In genomic region chr14:76956253-76957090, GRCh38 we compare ENCODE assay signal across 8 cellular contexts.
DNase-seq lines count a peak whose midpoint lies in the region; ATAC-seq and TF ChIP-seq lines count a peak whose summit lies in the region.

No MANE protein-coding gene starts in this region.

- DNase-seq in NCI-H2227 treated with DMSO at 0.1 percent for 48 hours (lab: John Stamatoyannopoulos, UW): peak; percentile 90
- peak; percentile 92 for DNase-seq in WTC11 (ENCODE audit: low spot score)
- peak; percentile 93 for DNase-seq in mammary epithelial cell
- DNase-seq in inferior parietal cortex (ENCODE audit: extremely low spot score): peak; percentile 93
- DNase-seq in smooth muscle cell of the brain vasculature (ENCODE audit: low read depth, low spot score): peak; percentile 78

- ATAC-seq in GM18502 (IDR thresholded peaks at IDR 0.05; ENCODE audit: poor library complexity, unreplicated experiment) (peak; percentile 40), HG03095 (IDR thresholded peaks at IDR 0.05; ENCODE audit: unreplicated experiment) (peak; percentile 18), WTC11 (peak; percentile 71), HG02973 (IDR thresholded peaks at IDR 0.05; ENCODE audit: unreplicated experiment) (no peak)

- peak overlapping the region; percentile 70 for H3K4me2 ChIP-seq in mammary epithelial cell (ENCODE audit: insufficient read depth, low read depth, low read length)

- H3K36me3 Mint-ChIP-seq in WTC11: no peaks in the 10 kb centered on the region

- H4K20me1 ChIP-seq in mammary epithelial cell (ENCODE audit: insufficient read depth, low read length): no peaks in the 10 kb centered on the region

- H3K79me2 ChIP-seq in mammary epithelial cell (ENCODE audit: insufficient read depth, low read length): peaks cover 2% of the 10 kb centered on the region

- no peak for TF ChIP-seq CTCF in WTC11 (IDR thresholded peaks at IDR 0.05)
- peak in 1 of 2 donors; percentile 14 for TF ChIP-seq CTCF in mammary epithelial cell (conservative IDR thresholded peaks at IDR 0.05 in 1 of 2, IDR thresholded peaks at IDR 0.05 in 1 of 2; ENCODE audit: extremely low read depth in 1 of 2, insufficient read depth in 1 of 2, low read depth in 1 of 2, low read length in 2 of 2)

- H3K9me3 Mint-ChIP-seq in WTC11: no peaks in the 10 kb centered on the region

- H3K9me3 ChIP-seq in mammary epithelial cell (replicated peaks; ENCODE audit: insufficient read depth, low read length): no peaks in the 10 kb centered on the region

- H3K9ac ChIP-seq in mammary epithelial cell (ENCODE audit: insufficient read depth, low read length): peak overlapping the region; percentile 54

- H3K27ac Mint-ChIP-seq in WTC11: peak overlapping the region; percentile 98

- WGBS in mammary epithelial cell (ENCODE audit: low coverage, missing lambda C conversion rate): 5% methylated on average over 4 of the region's 51 CpGs

- H3K4me3 Mint-ChIP-seq in WTC11: peak overlapping the region; percentile 55

- in situ Hi-C loops in mammary epithelial cell (cut with MboI; ENCODE audit: low sequenced_read_pairs in 2 of 2): no loop called here

- H3K4me3 ChIP-seq in mammary epithelial cell (replicated peaks in 1 of 3; ENCODE audit: insufficient read depth in 1 of 3, low read depth in 2 of 3, low read length in 3 of 3): peak overlapping the region in 1 of 3 experiments; percentile 25

- H2AFZ ChIP-seq in mammary epithelial cell (ENCODE audit: low read depth, low read length): peak overlapping the region; percentile 59

- POLR2A ChIA-PET in WTC11 (lab: Charles Lee): interaction anchor here (0.7 to 4.5 kb wide), 7 partner anchors 12 to 71 kb away, joined by 3 to 32 read pairs (median 4); partner anchors contain the start of gene IRF2BPL

- intact Hi-C loops in mammary epithelial cell (cut with micrococcal nuclease): loop anchor here (1.0 to 2.0 kb wide), 3 partner anchors 38 to 84 kb away; no protein-coding TSS in a partner anchor

- CTCF ChIA-PET in WTC11 (lab: Charles Lee): interaction anchor here (0.8 to 3.9 kb wide), 11 partner anchors 9 to 129 kb away, joined by 3 to 17 read pairs (median 6); no protein-coding TSS in a partner anchor
- CTCF ChIA-PET in mammary epithelial cell (lab: Charles Lee; ENCODE audit: low non-redundant PET): no interaction called here

- H3K27me3 Mint-ChIP-seq in WTC11 (ENCODE audit: low read depth): no peaks in the 10 kb centered on the region

- H3K27me3 ChIP-seq in mammary epithelial cell (ENCODE audit: insufficient read depth, low read length): no peaks in the 10 kb centered on the region

- peak overlapping the region; percentile 74 for H3K27ac ChIP-seq in mammary epithelial cell (ENCODE audit: insufficient read depth, low read depth, low read length)

- no TSS peak for BruUV-seq in mammary epithelial cell (replicated peaks; lab: Mats Ljungman, UMichigan)

- no peaks in the 10 kb centered on the region for H3K36me3 ChIP-seq in mammary epithelial cell (ENCODE audit: insufficient read depth, low read length)

- dilution Hi-C loops in mammary epithelial cell (cut with HindIII; ENCODE audit: low sequenced_read_pairs): loop anchor here (10.0 kb wide), 1 partner anchor 88 kb away; no protein-coding TSS in a partner anchor

- H3K4me1 Mint-ChIP-seq in WTC11: peaks cover 71% of the 10 kb centered on the region

- H3K4me1 ChIP-seq in mammary epithelial cell (ENCODE audit: insufficient read depth, low read length): peaks cover 72% of the 10 kb centered on the region

TF ChIP-seq in WTC11, 78 proteins besides CTCF, POLR2A, EP300 and RAD21 (continues in another document):
- TF ChIP-seq NR3C1 (CRISPR knock-in tag; conservative IDR thresholded peaks at IDR 0.05; ENCODE audit: low read depth) (0 out of 2 replicates have a peak, but pooled peaks have one; percentile 15), ETV6 (CRISPR knock-in tag; IDR thresholded peaks at IDR 0.05) (peak; percentile 80; the same call in 1 of the 2 replicates), SMAD4 (CRISPR knock-in tag; IDR thresholded peaks at IDR 0.05) (peak; percentile 62; the same call in 1 of the 2 replicates), FOXP4 (CRISPR knock-in tag; IDR thresholded peaks at IDR 0.05) (peak; percentile 93; the same call in 1 of the 2 replicates), ATF2 (CRISPR knock-in tag; IDR thresholded peaks at IDR 0.05; ENCODE audit: borderline replicate concordance, low read depth) (no peak), FOXK1 (CRISPR knock-in tag; IDR thresholded peaks at IDR 0.05) (peak; percentile 78), ZNF281 (CRISPR knock-in tag; IDR thresholded peaks at IDR 0.05) (peak; percentile 61), E2F5 (CRISPR knock-in tag; IDR thresholded peaks at IDR 0.05) (peak; percentile 99), ZNF219 (CRISPR knock-in tag; IDR thresholded peaks at IDR 0.05; ENCODE audit: borderline replicate concordance) (no peak), ZNF317 (CRISPR knock-in tag; IDR thresholded peaks at IDR 0.05; ENCODE audit: borderline replicate concordance, low read depth) (peak; percentile 47; the same call in 1 of the 2 replicates), JAZF1 (CRISPR knock-in tag; IDR thresholded peaks at IDR 0.05) (no peak), ZNF423 (CRISPR knock-in tag; IDR thresholded peaks at IDR 0.05) (peak; percentile 75; the same call in 1 of the 2 replicates), ESRRA (CRISPR knock-in tag; IDR thresholded peaks at IDR 0.05; ENCODE audit: borderline replicate concordance) (peak; percentile 100), FOXP1 (CRISPR knock-in tag; IDR thresholded peaks at IDR 0.05; ENCODE audit: borderline replicate concordance) (peak; percentile 80; the same call in 1 of the 2 replicates), CREM (CRISPR knock-in tag; IDR thresholded peaks at IDR 0.05) (peak; percentile 60; the same call in 1 of the 2 replicates), ELF4 (CRISPR knock-in tag; IDR thresholded peaks at IDR 0.05; ENCODE audit: low read depth) (peak; percentile 78; the same call in 1 of the 2 replicates), TP53 (CRISPR knock-in tag; IDR thresholded peaks at IDR 0.05) (peak; percentile 65; the same call in 1 of the 2 replicates), ZMAT4 (CRISPR knock-in tag; IDR thresholded peaks at IDR 0.05) (no peak), ZNF232 (CRISPR knock-in tag; IDR thresholded peaks at IDR 0.05) (no peak)
